ENCODE assay signal across 17 cellular contexts in genomic region chr1:33331444-33332356, GRCh38. TPM values are rescaled to one million over a fixed set of nuclear protein-coding genes. Genes with fewer than 3 reads are reported as not detected.
DNase-seq lines count a peak whose midpoint lies in the region; ATAC-seq and TF ChIP-seq lines count a peak whose summit lies in the region.
"Had no signal": no experiment of that assay in that cellular context is flagged by ENCODE, and none has a peak within 500 bp of the region (broad histone marks: within the 10 kb centered on the region; RNA-seq: fewer than 3 reads in every experiment).

No MANE protein-coding gene starts in this region.

- no peak for DNase-seq in activated naive CD8-positive, alpha-beta T cell treated with anti-CD3 and anti-CD28 coated beads, Interleukin-2, amount 10 ng/mL, durations not matched to agents 7 days and 5 days
- DNase-seq in activated naive CD8-positive, alpha-beta T cell treated with anti-CD3 and anti-CD28 coated beads for 36 hours: no peak
- DNase-seq in esophagus squamous epithelium (lab: John Stamatoyannopoulos, UW): no peak
- DNase-seq in neural crest cell (ENCODE audit: low read depth, low spot score): no peak
- DNase-seq in tibial nerve (ENCODE audit: low spot score in 2 of 2): no peak
- no peak for DNase-seq in ecto neural progenitor cell (ENCODE audit: low spot score)
- DNase-seq in amygdala (lab: John Stamatoyannopoulos, UW): no peak
- DNase-seq: activated T-cell treated with anti-CD3 and anti-CD28 coated beads, Interleukin-2, amount 50 U/mL, for 24 hours; islet precursor cell; NCI-H1048; NCI-H526; stimulated activated CD4-positive, alpha-beta T cell treated with anti-CD3 and anti-CD28 coated beads, Interleukin-4, amount 100 ng/mL, for 4 hours had no signal

- no peaks in the 10 kb centered on the region for H3K27me3 Mint-ChIP-seq in activated naive CD8-positive, alpha-beta T cell treated with anti-CD3 and anti-CD28 coated beads, Interleukin-2, amount 10 ng/mL, durations not matched to agents 7 days and 5 days
- no peaks in the 10 kb centered on the region for H3K27me3 Mint-ChIP-seq in activated naive CD8-positive, alpha-beta T cell treated with anti-CD3 and anti-CD28 coated beads for 36 hours
- no peaks in the 10 kb centered on the region for H3K27me3 Mint-ChIP-seq in neural crest cell (ENCODE audit: low read depth)
- H3K27me3 Mint-ChIP-seq: activated T-cell treated with anti-CD3 and anti-CD28 coated beads, Interleukin-2, amount 50 U/mL, for 24 hours had no signal

- H3K27me3 ChIP-seq in esophagus squamous epithelium: no peaks in the 10 kb centered on the region
- no peaks in the 10 kb centered on the region for H3K27me3 ChIP-seq in tibial nerve

- no peak for ATAC-seq in activated naive CD8-positive, alpha-beta T cell treated with anti-CD3 and anti-CD28 coated beads, Interleukin-2, amount 10 ng/mL, durations not matched to agents 7 days and 5 days (ENCODE audit: low read depth)
- no peak for ATAC-seq in GM21717 (IDR thresholded peaks at IDR 0.05; ENCODE audit: unreplicated experiment)
- ATAC-seq: WTC11 had no signal

- H3K27ac Mint-ChIP-seq in activated naive CD8-positive, alpha-beta T cell treated with anti-CD3 and anti-CD28 coated beads, Interleukin-2, amount 10 ng/mL, durations not matched to agents 7 days and 5 days: peak overlapping the region; percentile 12
- H3K27ac Mint-ChIP-seq in activated naive CD8-positive, alpha-beta T cell treated with anti-CD3 and anti-CD28 coated beads for 36 hours: no peak overlapping the region
- peak overlapping the region; percentile 16 for H3K27ac Mint-ChIP-seq in neural crest cell (ENCODE audit: unreplicated experiment)
- H3K27ac Mint-ChIP-seq: activated T-cell treated with anti-CD3 and anti-CD28 coated beads, Interleukin-2, amount 50 U/mL, for 24 hours; WTC11 had no signal

- H3K36me3 Mint-ChIP-seq in activated naive CD8-positive, alpha-beta T cell treated with anti-CD3 and anti-CD28 coated beads, Interleukin-2, amount 10 ng/mL, durations not matched to agents 7 days and 5 days: peaks cover 16% of the 10 kb centered on the region
- peaks cover 8% of the 10 kb centered on the region for H3K36me3 Mint-ChIP-seq in activated naive CD8-positive, alpha-beta T cell treated with anti-CD3 and anti-CD28 coated beads for 36 hours
- peaks cover 28% of the 10 kb centered on the region for H3K36me3 Mint-ChIP-seq in neural crest cell (ENCODE audit: low read depth)
- H3K36me3 Mint-ChIP-seq: WTC11 had no signal

- no peak for TF ChIP-seq EP300 in tibial nerve (IDR thresholded peaks at IDR 0.05)

- no peak overlapping the region for H3K4me3 ChIP-seq in esophagus squamous epithelium
- no peak overlapping the region for H3K4me3 ChIP-seq in tibial nerve

- 54 to 64% methylated on average over 6 of the region's 10 CpGs for WGBS in esophagus squamous epithelium, 2 donors
- WGBS in tibial nerve, 2 donors: 47 to 55% methylated on average over 10 of the region's 10 CpGs

- no peaks in the 10 kb centered on the region for H3K9me3 ChIP-seq in esophagus squamous epithelium
- H3K9me3 ChIP-seq in tibial nerve: no peaks in the 10 kb centered on the region

- H3K27ac ChIP-seq in esophagus squamous epithelium: peak overlapping the region; percentile 20 to 99 (median 81)
- H3K27ac ChIP-seq in tibial nerve: peak overlapping the region; percentile 16 to 98 (median 80)

- H3K4me1 ChIP-seq in esophagus squamous epithelium (peaks cover 26 to 96% (median 67%) of the 10 kb centered on the region in 3 donors), tibial nerve (peaks cover 3 to 85% (median 63%) of the 10 kb centered on the region in 4 donors)

- no peak overlapping the region for H3K4me3 Mint-ChIP-seq in activated naive CD8-positive, alpha-beta T cell treated with anti-CD3 and anti-CD28 coated beads, Interleukin-2, amount 10 ng/mL, durations not matched to agents 7 days and 5 days
- H3K4me3 Mint-ChIP-seq in activated naive CD8-positive, alpha-beta T cell treated with anti-CD3 and anti-CD28 coated beads for 36 hours: no peak overlapping the region
- no peak overlapping the region for H3K4me3 Mint-ChIP-seq in neural crest cell
- H3K4me3 Mint-ChIP-seq: activated T-cell treated with anti-CD3 and anti-CD28 coated beads, Interleukin-2, amount 50 U/mL, for 24 hours; WTC11 had no signal

- intact Hi-C loops in esophagus squamous epithelium (cut with DNase I): no loop called here

- POLR2A ChIA-PET in activated naive CD8-positive, alpha-beta T cell treated with anti-CD3 and anti-CD28 coated beads, Interleukin-2, amount 10 ng/mL, durations not matched to agents 7 days and 5 days (lab: Charles Lee): no interaction called here

- no peaks in the 10 kb centered on the region for H3K9me3 Mint-ChIP-seq in activated naive CD8-positive, alpha-beta T cell treated with anti-CD3 and anti-CD28 coated beads, Interleukin-2, amount 10 ng/mL, durations not matched to agents 7 days and 5 days
- H3K9me3 Mint-ChIP-seq in activated naive CD8-positive, alpha-beta T cell treated with anti-CD3 and anti-CD28 coated beads for 36 hours: no peaks in the 10 kb centered on the region
- H3K9me3 Mint-ChIP-seq in neural crest cell: no peaks in the 10 kb centered on the region
- H3K9me3 Mint-ChIP-seq: activated T-cell treated with anti-CD3 and anti-CD28 coated beads, Interleukin-2, amount 50 U/mL, for 24 hours; WTC11 had no signal

- no peak for TF ChIP-seq POLR2A in esophagus squamous epithelium (IDR thresholded peaks at IDR 0.05)
- no peak for TF ChIP-seq POLR2A in tibial nerve (IDR thresholded peaks at IDR 0.05)

- TF ChIP-seq CTCF in esophagus squamous epithelium (IDR thresholded peaks at IDR 0.05) (no peak), neural crest cell (conservative IDR thresholded peaks at IDR 0.05) (no peak), tibial nerve (IDR thresholded peaks at IDR 0.05) (no peak)

- H3K36me3 ChIP-seq in esophagus squamous epithelium (peaks cover 42 to 81% (median 49%) of the 10 kb centered on the region in 3 donors), tibial nerve (peaks cover 15 to 65% (median 28%) of the 10 kb centered on the region in 3 donors)

- peaks cover 19% of the 10 kb centered on the region for H3K4me1 Mint-ChIP-seq in activated naive CD8-positive, alpha-beta T cell treated with anti-CD3 and anti-CD28 coated beads, Interleukin-2, amount 10 ng/mL, durations not matched to agents 7 days and 5 days
- H3K4me1 Mint-ChIP-seq in activated naive CD8-positive, alpha-beta T cell treated with anti-CD3 and anti-CD28 coated beads for 36 hours: peaks cover 6% of the 10 kb centered on the region
- peaks cover 36% of the 10 kb centered on the region for H3K4me1 Mint-ChIP-seq in neural crest cell

RNA-seq across cellular contexts. Expression of gene A3GALT2, which starts 10.8 kb away (rescaled TPM):
- under 1 TPM in 1 of 2 experiments, not detected in 1; 0.31 TPM for total RNA-seq in activated naive CD8-positive, alpha-beta T cell treated with anti-CD3 and anti-CD28 coated beads, Interleukin-2, amount 10 ng/mL, durations not matched to agents 7 days and 5 days
- not detected for total RNA-seq in activated naive CD8-positive, alpha-beta T cell treated with anti-CD3 and anti-CD28 coated beads for 36 hours
- total RNA-seq in esophagus squamous epithelium: not detected
- total RNA-seq in neural crest cell: not detected in 2 replicates
- total RNA-seq in tibial nerve: under 1 TPM in 2 of 4 donors, not detected in 2; 0.42 to 0.66 TPM
- total RNA-seq: bronchial epithelial cell, H4, omental fat pad, WTC11 had no signal
